ENCODE assay signal across 20 cellular contexts in the genomic region with DNA sequence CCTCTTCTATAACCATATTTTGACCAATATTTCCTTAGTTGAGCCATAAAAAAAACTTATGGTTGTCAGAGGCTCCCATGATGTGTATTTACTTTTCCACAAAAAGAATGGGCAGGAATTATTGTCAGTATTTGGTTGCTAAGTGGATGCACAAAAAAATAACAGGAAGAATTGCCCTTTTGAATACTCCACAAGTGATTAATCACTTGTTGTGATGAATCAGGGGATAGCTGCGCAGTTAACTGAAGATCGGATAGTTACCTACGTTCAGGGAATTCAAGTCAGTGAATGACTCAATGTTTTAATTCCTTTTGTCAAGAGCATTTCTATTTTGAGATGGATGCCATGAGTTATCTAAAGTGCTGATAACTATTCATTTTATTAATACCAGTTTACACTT.
DNase-seq lines count a peak whose midpoint lies in the region; ATAC-seq, FAIRE-seq and TF ChIP-seq lines count a peak whose summit lies in the region.
"Had no signal": no experiment of that assay in that cellular context is flagged by ENCODE, and none has a peak within 500 bp of the region (broad histone marks: within the 10 kb centered on the region; RNA-seq: fewer than 3 reads in every experiment).

No MANE protein-coding gene starts in this region.

- intact Hi-C loops in A673 (cut with micrococcal nuclease; ENCODE audit: unreplicated experiment) (no loop called here), HepG2 (cut with micrococcal nuclease; ENCODE audit: unreplicated experiment) (no loop called here)

- no peak overlapping the region for H3K9ac ChIP-seq in HepG2 (ENCODE audit: insufficient read depth, low read depth, low read length)

- H3K27ac ChIP-seq in A673 (ENCODE audit: low read depth, low read length, poor library complexity, severe bottlenecking), result no peak overlapping the region
- no peak overlapping the region for H3K27ac ChIP-seq in HepG2 (ENCODE audit: extremely low read length, insufficient read depth, low read length)
- H3K27ac ChIP-seq: left lung had no signal

- 47% methylated on average over 3 of the region's 3 CpGs for WGBS in HepG2 (ENCODE audit: low lambda C conversion rate)

- H3K4me1 ChIP-seq in A673 (ENCODE audit: insufficient read depth, low read length, poor library complexity, severe bottlenecking) (no peaks in the 10 kb centered on the region), HepG2 (ENCODE audit: insufficient read depth, low read length) (no peaks in the 10 kb centered on the region)
- H3K4me1 ChIP-seq: left lung had no signal

- TF ChIP-seq CTCF in astrocyte of the spinal cord (IDR thresholded peaks at IDR 0.05; ENCODE audit: low read depth, low read length), result no peak
- no peak for TF ChIP-seq CTCF in A673 (conservative IDR thresholded peaks at IDR 0.05; ENCODE audit: low read depth, low read length)
- TF ChIP-seq CTCF in HepG2 (CRISPR knock-in tag; IDR thresholded peaks at IDR 0.05), result no peak

- CTCF ChIA-PET in A673 (lab: Charles Lee) (no interaction called here), HepG2 (lab: Yijun Ruan, JAX; ENCODE audit: low intra/inter-chr PET ratio, low total read pairs) (no interaction called here)

- BruUV-seq in A673 (replicated peaks; lab: Mats Ljungman, UMichigan), result no TSS peak
- BruUV-seq in HepG2 (replicated peaks; lab: Mats Ljungman, UMichigan), result no TSS peak

- H3K36me3 ChIP-seq in A673 (ENCODE audit: insufficient read depth, low read length, poor library complexity, severe bottlenecking) (no peaks in the 10 kb centered on the region), HepG2 (replicated peaks in 1 of 2; ENCODE audit: control insufficient read depth in 1 of 2, insufficient read depth in 2 of 2, low read length in 2 of 2) (no peaks in the 10 kb centered on the region)
- H3K36me3 ChIP-seq: left lung had no signal

- no peak for TF ChIP-seq POLR2A in HepG2 (IDR thresholded peaks at IDR 0.05; ENCODE audit: insufficient read depth in 1 of 2, low read depth in 2 of 2, low read length in 2 of 2)

- DNase-seq in Daoy (ENCODE audit: low read depth) (peak; percentile 14), M059J (ENCODE audit: low read depth) (peak; percentile 94), astrocyte of the spinal cord (ENCODE audit: low read depth, low spot score) (peak; percentile 71), kidney glomerular epithelial cell (lab: John Stamatoyannopoulos, UW) (peak; percentile 81), A673 (ENCODE audit: low spot score) (no peak), HepG2 (ENCODE audit: low spot score) (no peak), UCSD-AML1 (lab: John Stamatoyannopoulos, UW; ENCODE audit: unreplicated experiment) (no peak)
- DNase-seq in activated naive CD4-positive, alpha-beta T cell treated with anti-CD3 and anti-CD28 coated beads, Interleukin-2, amount 50 U/mL, for 16 hours, result no peak
- DNase-seq: activated CD4-positive, alpha-beta T cell treated with anti-CD3 and anti-CD28 coated beads, Interleukin-2, amount 10 ng/mL, durations not matched to agents 7 days and 5 days; activated naive CD8-positive, alpha-beta T cell treated with anti-CD3 and anti-CD28 coated beads, Interleukin-2, amount 10 ng/mL, durations not matched to agents 7 days and 5 days; activated T-cell treated with anti-CD3 and anti-CD28 coated beads, Interleukin-2, amount 50 U/mL, for 24 hours; GF-D8; hypothalamus; left lung; MM.1S; naive thymus-derived CD4-positive, alpha-beta T cell; NCI-H2029; NCI-H748 treated with DMSO at 0.1 percent for 48 hours; stimulated activated CD4-positive, alpha-beta T cell treated with anti-CD3 and anti-CD28 coated beads, Interleukin-15, amount 100 ng/mL, for 24 hours; T-helper 9 cell had no signal

- H3K27me3 ChIP-seq in A673 (replicated peaks; ENCODE audit: insufficient read depth, low read depth, low read length, poor library complexity) (no peaks in the 10 kb centered on the region), HepG2 (ENCODE audit: control insufficient read depth in 1 of 2, insufficient read depth in 2 of 2, low read length in 2 of 2) (no peaks in the 10 kb centered on the region)
- H3K27me3 ChIP-seq: left lung had no signal

- H3K4me3 ChIP-seq in astrocyte of the spinal cord (ENCODE audit: low read depth, low read length), result no peak overlapping the region
- H3K4me3 ChIP-seq in A673 (ENCODE audit: low read depth, low read length, poor library complexity, severe bottlenecking), result no peak overlapping the region
- no peak overlapping the region for H3K4me3 ChIP-seq in HepG2 (replicated peaks in 1 of 3; ENCODE audit: insufficient read depth in 1 of 3, low read depth in 2 of 3, low read length in 3 of 3)
- H3K4me3 ChIP-seq: left lung had no signal

- FAIRE-seq in HepG2 (lab: Jason Lieb, UNC), result no peak

- H3K79me2 ChIP-seq in HepG2 (ENCODE audit: insufficient read depth, low read length), result no peaks in the 10 kb centered on the region

- no peak for TF ChIP-seq EP300 in HepG2 (IDR thresholded peaks at IDR 0.05; ENCODE audit: low read depth in 2 of 2, low read length in 2 of 2)
- TF ChIP-seq EP300 in HepG2 (CRISPR knock-in tag; IDR thresholded peaks at IDR 0.05; ENCODE audit: borderline replicate concordance), result no peak

- no peak overlapping the region for H2AFZ ChIP-seq in HepG2 (ENCODE audit: low read length)

- no peak for TF ChIP-seq RAD21 in HepG2 (CRISPR knock-in tag; IDR thresholded peaks at IDR 0.05)

- H3K4me2 ChIP-seq in HepG2 (ENCODE audit: low read depth, low read length), result no peak overlapping the region

- in situ Hi-C loops in astrocyte of the spinal cord (cut with HindIII; ENCODE audit: low sequenced_read_pairs) (no loop called here), HepG2 (cut with HindIII; ENCODE audit: extremely low pct_ligation_motif_present, low pct_unique_long_range_greater_than_20kb) (no loop called here)

- POLR2A ChIA-PET in A673 (lab: Charles Lee; ENCODE audit: low non-redundant PET), result no interaction called here
- POLR2A ChIA-PET in HepG2 (lab: Yijun Ruan, JAX), result no interaction called here

- H3K9me3 ChIP-seq in A673 (ENCODE audit: low read depth, low read length, poor library complexity, severe bottlenecking) (no peaks in the 10 kb centered on the region), HepG2 (ENCODE audit: low read length) (no peaks in the 10 kb centered on the region)
- H3K9me3 ChIP-seq: left lung had no signal

- ATAC-seq in HepG2, result no peak
- ATAC-seq: left lung; naive thymus-derived CD4-positive, alpha-beta T cell had no signal

- H4K20me1 ChIP-seq in HepG2 (ENCODE audit: insufficient read depth, low read length), result no peaks in the 10 kb centered on the region

TF ChIP-seq in HepG2, 621 proteins besides CTCF, POLR2A, EP300 and RAD21 (continues in another document):
- no peak for TF ChIP-seq DPF2 (CRISPR knock-in tag; IDR thresholded peaks at IDR 0.05; ENCODE audit: borderline replicate concordance, low read depth)
- TF ChIP-seq, protein P1, sequence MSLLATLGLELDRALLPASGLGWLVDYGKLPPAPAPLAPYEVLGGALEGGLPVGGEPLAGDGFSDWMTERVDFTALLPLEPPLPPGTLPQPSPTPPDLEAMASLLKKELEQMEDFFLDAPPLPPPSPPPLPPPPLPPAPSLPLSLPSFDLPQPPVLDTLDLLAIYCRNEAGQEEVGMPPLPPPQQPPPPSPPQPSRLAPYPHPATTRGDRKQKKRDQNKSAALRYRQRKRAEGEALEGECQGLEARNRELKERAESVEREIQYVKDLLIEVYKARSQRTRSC (CRISPR knock-in tag; IDR thresholded peaks at IDR 0.05; ENCODE audit: low read depth), result no peak
- TF ChIP-seq EEA1 (CRISPR knock-in tag; IDR thresholded peaks at IDR 0.05; ENCODE audit: borderline replicate concordance), result no peak
- no peak for TF ChIP-seq ZNF143 (CRISPR knock-in tag; IDR thresholded peaks at IDR 0.05)
- TF ChIP-seq ETV5 (CRISPR knock-in tag; IDR thresholded peaks at IDR 0.05; ENCODE audit: borderline replicate concordance), result no peak
- TF ChIP-seq, protein P2, sequence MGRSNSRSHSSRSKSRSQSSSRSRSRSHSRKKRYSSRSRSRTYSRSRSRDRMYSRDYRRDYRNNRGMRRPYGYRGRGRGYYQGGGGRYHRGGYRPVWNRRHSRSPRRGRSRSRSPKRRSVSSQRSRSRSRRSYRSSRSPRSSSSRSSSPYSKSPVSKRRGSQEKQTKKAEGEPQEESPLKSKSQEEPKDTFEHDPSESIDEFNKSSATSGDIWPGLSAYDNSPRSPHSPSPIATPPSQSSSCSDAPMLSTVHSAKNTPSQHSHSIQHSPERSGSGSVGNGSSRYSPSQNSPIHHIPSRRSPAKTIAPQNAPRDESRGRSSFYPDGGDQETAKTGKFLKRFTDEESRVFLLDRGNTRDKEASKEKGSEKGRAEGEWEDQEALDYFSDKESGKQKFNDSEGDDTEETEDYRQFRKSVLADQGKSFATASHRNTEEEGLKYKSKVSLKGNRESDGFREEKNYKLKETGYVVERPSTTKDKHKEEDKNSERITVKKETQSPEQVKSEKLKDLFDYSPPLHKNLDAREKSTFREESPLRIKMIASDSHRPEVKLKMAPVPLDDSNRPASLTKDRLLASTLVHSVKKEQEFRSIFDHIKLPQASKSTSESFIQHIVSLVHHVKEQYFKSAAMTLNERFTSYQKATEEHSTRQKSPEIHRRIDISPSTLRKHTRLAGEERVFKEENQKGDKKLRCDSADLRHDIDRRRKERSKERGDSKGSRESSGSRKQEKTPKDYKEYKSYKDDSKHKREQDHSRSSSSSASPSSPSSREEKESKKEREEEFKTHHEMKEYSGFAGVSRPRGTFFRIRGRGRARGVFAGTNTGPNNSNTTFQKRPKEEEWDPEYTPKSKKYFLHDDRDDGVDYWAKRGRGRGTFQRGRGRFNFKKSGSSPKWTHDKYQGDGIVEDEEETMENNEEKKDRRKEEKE (IDR thresholded peaks at IDR 0.05), result no peak
- no peak for TF ChIP-seq SMYD3 (CRISPR knock-in tag; IDR thresholded peaks at IDR 0.05)
- TF ChIP-seq FLYWCH1 (CRISPR knock-in tag; IDR thresholded peaks at IDR 0.05), result no peak
- TF ChIP-seq FIP1L1 (IDR thresholded peaks at IDR 0.05; ENCODE audit: borderline replicate concordance, insufficient read depth, low read depth, low read length), result no peak

Comparison
In these comparisons a context has a peak if more than half of its experiments do, and no peak if none do; other contexts are left out.
1. DNase-seq: peak in Daoy (single experiment), M059J (single experiment), astrocyte of the spinal cord (single experiment) and kidney glomerular epithelial cell (single experiment); none in activated naive CD4-positive, alpha-beta T cell treated with anti-CD3 and anti-CD28 coated beads, Interleukin-2, amount 50 U/mL, for 16 hours (single experiment), A673 (single experiment), HepG2 (single experiment) and UCSD-AML1 (single experiment).